ENCODE assay signal across 8 cellular contexts in genomic region chr16:89700649-89701424, GRCh38. TPM values are rescaled to one million over a fixed set of nuclear protein-coding genes. Genes with fewer than 3 reads are reported as not detected.
DNase-seq lines count a peak whose midpoint lies in the region; ATAC-seq and TF ChIP-seq lines count a peak whose summit lies in the region.

No MANE protein-coding gene starts in this region.

- peak overlapping the region; percentile 60 for H3K4me3 Mint-ChIP-seq in activated T-helper 17 cell treated with anti-CD3 and anti-CD28 coated beads, Interleukin-2, amount 50 U/mL, for 72 hours
- peak overlapping the region; percentile 84 for H3K4me3 Mint-ChIP-seq in neural progenitor cell

- peaks cover 15% of the 10 kb centered on the region for H3K36me3 Mint-ChIP-seq in activated T-helper 17 cell treated with anti-CD3 and anti-CD28 coated beads, Interleukin-2, amount 50 U/mL, for 72 hours (ENCODE audit: low read depth)
- H3K36me3 Mint-ChIP-seq in neural progenitor cell, result peaks cover 5% of the 10 kb centered on the region

- peaks cover 37% of the 10 kb centered on the region for H3F3A ChIP-seq in neural progenitor cell (ENCODE audit: low read depth)

- no peaks in the 10 kb centered on the region for H3K27me3 ChIP-seq in BJ (ENCODE audit: control insufficient read depth, insufficient read depth, low read length)
- H3K27me3 ChIP-seq in neural progenitor cell, result peaks cover 34% of the 10 kb centered on the region

- H4K20me1 ChIP-seq in neural progenitor cell (ENCODE audit: low read depth), result peaks cover 14% of the 10 kb centered on the region

- H3K36me3 ChIP-seq in BJ (ENCODE audit: control insufficient read depth, insufficient read depth, low read length) (peaks cover 11% of the 10 kb centered on the region), neural progenitor cell (no peaks in the 10 kb centered on the region)

- no peak overlapping the region for H3K27ac Mint-ChIP-seq in activated T-helper 17 cell treated with anti-CD3 and anti-CD28 coated beads, Interleukin-2, amount 50 U/mL, for 72 hours
- no peak overlapping the region for H3K27ac Mint-ChIP-seq in neural progenitor cell

- no peaks in the 10 kb centered on the region for H3K9me3 ChIP-seq in neural progenitor cell (ENCODE audit: low read depth)

- peak overlapping the region; percentile 61 for H2AFZ ChIP-seq in neural progenitor cell (replicated peaks)

- no peaks in the 10 kb centered on the region for H3K9me3 Mint-ChIP-seq in activated T-helper 17 cell treated with anti-CD3 and anti-CD28 coated beads, Interleukin-2, amount 50 U/mL, for 72 hours
- H3K9me3 Mint-ChIP-seq in neural progenitor cell, result no peaks in the 10 kb centered on the region

- peaks cover 4% of the 10 kb centered on the region for H3K4me1 ChIP-seq in neural progenitor cell

- H3K9ac ChIP-seq in neural progenitor cell, result no peak overlapping the region

- peak overlapping the region; percentile 95 for H3K4me3 ChIP-seq in BJ (ENCODE audit: low read depth, low read length)
- peak overlapping the region; percentile 74 for H3K4me3 ChIP-seq in fibroblast of pulmonary artery (replicated peaks; ENCODE audit: low read depth, low read length)
- peak overlapping the region; percentile 72 for H3K4me3 ChIP-seq in neural progenitor cell

- peak overlapping the region; percentile 89 for H3K4me2 ChIP-seq in neural progenitor cell

- no peak overlapping the region for H3K27ac ChIP-seq in neural progenitor cell

- DNase-seq in BJ (ENCODE audit: low read depth), result no peak
- DNase-seq in NCI-H2227 treated with DMSO at 0.1 percent for 48 hours (lab: John Stamatoyannopoulos, UW), result peak; percentile 25
- peak; percentile 32 for DNase-seq in fibroblast of pulmonary artery (ENCODE audit: low read depth)
- DNase-seq in neural progenitor cell (ENCODE audit: low spot score), result peak; percentile 87

- H3K79me2 ChIP-seq in neural progenitor cell (ENCODE audit: low read depth), result no peaks in the 10 kb centered on the region

- peak; percentile 16; the same call in 1 of the 2 replicates for TF ChIP-seq CTCF in BJ (IDR thresholded peaks at IDR 0.05; ENCODE audit: insufficient read depth, low read depth, low read length)
- no peak for TF ChIP-seq CTCF in fibroblast of pulmonary artery (IDR thresholded peaks at IDR 0.05; ENCODE audit: low read length, missing control alignments)
- TF ChIP-seq CTCF in neural progenitor cell (IDR thresholded peaks at IDR 0.05), result peak; percentile 36

- ATAC-seq in GM21360 (IDR thresholded peaks at IDR 0.05; ENCODE audit: unreplicated experiment) (peak; percentile 7), HG03460 (IDR thresholded peaks at IDR 0.05; ENCODE audit: unreplicated experiment) (no peak), HG02840 (IDR thresholded peaks at IDR 0.05; ENCODE audit: low FRiP score, unreplicated experiment) (no peak)
- peak; percentile 33 for ATAC-seq in activated T-helper 17 cell treated with anti-CD3 and anti-CD28 coated beads, Interleukin-2, amount 50 U/mL, for 72 hours (replicated peaks)

- POLR2A ChIA-PET in BJ (lab: Charles Lee), result no interaction called here

- CTCF ChIA-PET in BJ (lab: Yijun Ruan, JAX), result interaction anchor here (0.7 to 5.9 kb wide), 26 partner anchors 10 to 221 kb away, joined by 3 to 74 read pairs (median 4); partner anchors contain the start of genes CDK10, CPNE7, TCF25 and VPS9D1

- no peaks in the 10 kb centered on the region for H3K4me1 Mint-ChIP-seq in activated T-helper 17 cell treated with anti-CD3 and anti-CD28 coated beads, Interleukin-2, amount 50 U/mL, for 72 hours
- H3K4me1 Mint-ChIP-seq in neural progenitor cell, result peaks cover 21% of the 10 kb centered on the region

- no peaks in the 10 kb centered on the region for H3K27me3 Mint-ChIP-seq in activated T-helper 17 cell treated with anti-CD3 and anti-CD28 coated beads, Interleukin-2, amount 50 U/mL, for 72 hours
- H3K27me3 Mint-ChIP-seq in neural progenitor cell (ENCODE audit: insufficient read depth, low read depth), result peaks cover 7% of the 10 kb centered on the region

RNA-seq across cellular contexts. Expression of gene SPATA2L, which starts 0.7 kb away (rescaled TPM):
- polyA plus RNA-seq in BJ (2011; rRNA removed), result 2.8 and 5.3 TPM in 2 replicates
- 3.3 and 3.7 TPM in 2 replicates for polyA minus RNA-seq in BJ (2011; rRNA and poly(A)+ RNA removed)
- total RNA-seq in activated T-helper 17 cell treated with anti-CD3 and anti-CD28 coated beads, Interleukin-2, amount 50 U/mL, for 72 hours, result 1 to 10 TPM; 4.4 to 5.0 TPM
- total RNA-seq in neural progenitor cell (ENCODE audit: low replicate concordance), result 7.6 and 13.2 TPM in 2 replicates

RNA-seq across cellular contexts. Expression of gene CDK10, which starts 14.3 kb away (rescaled TPM):
- polyA plus RNA-seq in BJ (2011; rRNA removed), result 31.5 and 56.0 TPM in 2 replicates
- polyA minus RNA-seq in BJ (2011; rRNA and poly(A)+ RNA removed), result 16.2 and 20.0 TPM in 2 replicates
- 10 to 100 TPM; 81.1 to 98.8 TPM for total RNA-seq in activated T-helper 17 cell treated with anti-CD3 and anti-CD28 coated beads, Interleukin-2, amount 50 U/mL, for 72 hours
- 75.6 and 107 TPM in 2 replicates for total RNA-seq in neural progenitor cell (ENCODE audit: low replicate concordance)

RNA-seq across cellular contexts. Expression of gene VPS9D1, which starts 19.9 kb away (rescaled TPM):
- polyA plus RNA-seq in BJ (2011; rRNA removed), result 8.3 and 15.6 TPM in 2 replicates
- polyA minus RNA-seq in BJ (2011; rRNA and poly(A)+ RNA removed), result 7.6 and 7.7 TPM in 2 replicates
- total RNA-seq in activated T-helper 17 cell treated with anti-CD3 and anti-CD28 coated beads, Interleukin-2, amount 50 U/mL, for 72 hours, result 1 to 10 TPM; 1.7 to 4.1 TPM
- 1.6 and 4.7 TPM in 2 replicates for total RNA-seq in neural progenitor cell (ENCODE audit: low replicate concordance)

RNA-seq across cellular contexts. Expression of gene ZNF276, which starts 20.5 kb away (rescaled TPM):
- 5.6 and 8.5 TPM in 2 replicates for polyA plus RNA-seq in BJ (2011; rRNA removed)
- 7.9 and 8.9 TPM in 2 replicates for polyA minus RNA-seq in BJ (2011; rRNA and poly(A)+ RNA removed)
- total RNA-seq in activated T-helper 17 cell treated with anti-CD3 and anti-CD28 coated beads, Interleukin-2, amount 50 U/mL, for 72 hours, result 10 to 100 TPM; 24.7 to 31.1 TPM
- 8.4 and 21.7 TPM in 2 replicates for total RNA-seq in neural progenitor cell (ENCODE audit: low replicate concordance)

RNA-seq across cellular contexts. Expression of gene SPATA33, which starts 43.2 kb away (rescaled TPM):
- polyA plus RNA-seq in BJ (2011; rRNA removed), result 2.6 TPM in 2 replicates
- polyA minus RNA-seq in BJ (2011; rRNA and poly(A)+ RNA removed), result 1.3 and 1.6 TPM in 2 replicates
- total RNA-seq in activated T-helper 17 cell treated with anti-CD3 and anti-CD28 coated beads, Interleukin-2, amount 50 U/mL, for 72 hours, result 10 to 100 TPM; 13.3 to 21.5 TPM
- 9.3 and 14.1 TPM in 2 replicates for total RNA-seq in neural progenitor cell (ENCODE audit: low replicate concordance)

Comparison
In these comparisons a context has a peak if more than half of its experiments do, and no peak if none do; other contexts are left out.
1. ATAC-seq: peak in GM21360 (single experiment) and activated T-helper 17 cell treated with anti-CD3 and anti-CD28 coated beads, Interleukin-2, amount 50 U/mL, for 72 hours (single experiment); none in HG03460 (single experiment) and HG02840 (single experiment).
2. Peak in every context shown above with its lines, with median percentiles within 50 percentile points of each other: H3K4me3 ChIP-seq.